ENCODE assay signal across 11 cellular contexts in the genomic region with DNA sequence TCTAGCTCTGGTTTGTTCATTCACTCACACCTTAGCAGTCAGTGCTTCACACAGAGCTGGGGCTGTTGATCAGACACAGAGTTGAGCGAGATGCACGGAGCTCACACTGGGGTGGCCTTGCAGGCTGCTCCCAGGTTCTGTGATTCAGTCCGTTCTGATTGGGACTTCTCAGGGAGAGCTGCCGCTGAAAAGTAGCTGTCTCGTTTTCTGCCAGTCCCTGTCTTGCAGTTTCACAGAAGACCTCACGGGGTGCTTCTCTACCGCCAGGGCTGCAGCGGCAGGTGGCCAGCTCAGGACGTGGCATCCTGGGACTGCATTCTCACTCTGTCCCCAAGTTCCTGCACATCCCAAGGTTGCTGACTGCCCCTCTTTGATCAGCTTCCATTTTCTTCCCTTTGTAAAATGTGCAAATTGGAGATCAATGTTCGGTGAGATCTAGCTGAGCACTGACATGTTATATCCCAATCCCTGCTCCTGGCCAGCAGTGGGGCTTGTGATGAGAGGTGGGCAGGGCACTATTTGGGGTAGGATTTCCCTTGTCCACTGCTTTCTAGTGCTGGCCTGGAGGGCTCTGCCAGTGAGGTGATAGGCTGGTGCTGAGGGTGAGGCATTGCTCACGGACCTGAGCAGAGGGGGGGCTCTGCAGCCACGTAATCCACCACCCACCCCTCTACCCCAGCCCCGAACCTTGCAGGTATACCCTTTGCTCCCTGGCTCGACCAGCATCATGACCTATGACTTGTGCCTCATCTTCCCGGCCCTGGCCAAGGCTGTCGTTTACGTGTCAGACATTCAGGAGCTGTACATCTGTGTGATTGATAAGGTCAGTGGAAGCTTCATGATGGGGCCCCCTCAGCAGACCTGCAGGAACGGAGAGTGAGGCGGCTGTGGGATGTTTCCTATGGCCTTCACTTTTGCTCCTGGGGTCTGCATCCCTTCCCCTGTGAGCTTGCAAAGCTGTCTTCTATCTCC. TPM values are rescaled to one million over a fixed set of nuclear protein-coding genes. Genes with fewer than 3 reads are reported as not detected.
A peak's percentile ranks its signal among the peaks of the same experiment; 100 is the strongest.
DNase-seq lines count a peak whose midpoint lies in the region; ATAC-seq and TF ChIP-seq lines count a peak whose summit lies in the region.
"Had no signal": no experiment of that assay in that cellular context is flagged by ENCODE, and none has a peak within 500 bp of the region (broad histone marks: within the 10 kb centered on the region; RNA-seq: fewer than 3 reads in every experiment).

No MANE protein-coding gene starts in this region.

- H3K9me3 Mint-ChIP-seq in immature natural killer cell: no peaks in the 10 kb centered on the region
- no peaks in the 10 kb centered on the region for H3K9me3 Mint-ChIP-seq in activated naive CD8-positive, alpha-beta T cell treated with anti-CD3 and anti-CD28 coated beads, Interleukin-2, amount 50 U/mL, for 24 hours

- DNase-seq in BJ (ENCODE audit: low read depth): no peak
- peak; percentile 46 for DNase-seq in HuH-7 (ENCODE audit: low spot score)
- DNase-seq in adipocyte (ENCODE audit: low read depth): peak; percentile 32
- DNase-seq in left lobe of liver (ENCODE audit: low spot score): no peak
- no peak for DNase-seq in immature natural killer cell
- DNase-seq in H4 (ENCODE audit: low spot score): no peak
- DNase-seq in activated naive CD8-positive, alpha-beta T cell treated with anti-CD3 and anti-CD28 coated beads, Interleukin-2, amount 50 U/mL, for 24 hours: no peak
- DNase-seq in GM13976 (ENCODE audit: low spot score): no peak
- DNase-seq: DMS79, uterus had no signal

- peaks cover 8% of the 10 kb centered on the region for H3K4me1 ChIP-seq in adipocyte (ENCODE audit: control insufficient read depth, insufficient read depth, low read length)
- H3K4me1 ChIP-seq: uterus had no signal

- peaks cover 10% of the 10 kb centered on the region for H3K9me3 ChIP-seq in adipocyte (ENCODE audit: control insufficient read depth, low read length)
- H3K9me3 ChIP-seq: uterus had no signal

- in situ Hi-C loops in GM13976 (cut with MboI; ENCODE audit: low sequenced_read_pairs, unreplicated experiment): no loop called here

- POLR2A ChIA-PET in BJ (lab: Charles Lee): no interaction called here

- peak; percentile 45 for ATAC-seq in left lobe of liver
- no peak for ATAC-seq in activated naive CD8-positive, alpha-beta T cell treated with anti-CD3 and anti-CD28 coated beads, Interleukin-2, amount 50 U/mL, for 24 hours

- H3K36me3 ChIP-seq in BJ (ENCODE audit: control insufficient read depth, insufficient read depth, low read length) (no peaks in the 10 kb centered on the region), adipocyte (ENCODE audit: control insufficient read depth, insufficient read depth, low read length, severe bottlenecking) (no peaks in the 10 kb centered on the region)
- H3K36me3 ChIP-seq: uterus had no signal

- H3K9ac ChIP-seq in adipocyte (ENCODE audit: low read length): no peak overlapping the region

- no peaks in the 10 kb centered on the region for H3K36me3 Mint-ChIP-seq in immature natural killer cell
- no peaks in the 10 kb centered on the region for H3K36me3 Mint-ChIP-seq in activated naive CD8-positive, alpha-beta T cell treated with anti-CD3 and anti-CD28 coated beads, Interleukin-2, amount 50 U/mL, for 24 hours (ENCODE audit: low read depth)

- CTCF ChIA-PET in BJ (lab: Yijun Ruan, JAX): interaction anchor here (0.7 to 6.7 kb wide), 7 partner anchors 13 to 884 kb away, joined by 3 to 36 read pairs (median 4); no protein-coding TSS in a partner anchor

- no peak overlapping the region for H3K27ac Mint-ChIP-seq in immature natural killer cell
- H3K27ac Mint-ChIP-seq in activated naive CD8-positive, alpha-beta T cell treated with anti-CD3 and anti-CD28 coated beads, Interleukin-2, amount 50 U/mL, for 24 hours: no peak overlapping the region
- H3K27ac Mint-ChIP-seq: dendritic cell treated with granulocyte-macrophage colony-stimulating factor and Interleukin-4, amounts not matched to agents 40 ng/mL and 50 ng/mL, for 4 days had no signal

- peaks cover 3 to 4% of the 10 kb centered on the region in 2 donors for H3K4me1 Mint-ChIP-seq in immature natural killer cell
- peaks cover 2% of the 10 kb centered on the region for H3K4me1 Mint-ChIP-seq in activated naive CD8-positive, alpha-beta T cell treated with anti-CD3 and anti-CD28 coated beads, Interleukin-2, amount 50 U/mL, for 24 hours

- H3K4me3 Mint-ChIP-seq in immature natural killer cell: no peak overlapping the region
- no peak overlapping the region for H3K4me3 Mint-ChIP-seq in activated naive CD8-positive, alpha-beta T cell treated with anti-CD3 and anti-CD28 coated beads, Interleukin-2, amount 50 U/mL, for 24 hours
- H3K4me3 Mint-ChIP-seq: dendritic cell treated with granulocyte-macrophage colony-stimulating factor and Interleukin-4, amounts not matched to agents 40 ng/mL and 50 ng/mL, for 4 days had no signal

- TF ChIP-seq CTCF in BJ (IDR thresholded peaks at IDR 0.05; ENCODE audit: insufficient read depth, low read depth, low read length) (peak; percentile 41), GM13976 (IDR thresholded peaks at IDR 0.05; ENCODE audit: borderline replicate concordance, control extremely low read depth, extremely low read depth, insufficient read depth, missing control alignments) (no peak)

- peaks cover 36% of the 10 kb centered on the region for H3K27me3 ChIP-seq in BJ (ENCODE audit: control insufficient read depth, insufficient read depth, low read length)
- peaks cover 60% of the 10 kb centered on the region for H3K27me3 ChIP-seq in adipocyte (replicated peaks; ENCODE audit: control insufficient read depth, insufficient read depth, low read length)
- H3K27me3 ChIP-seq: uterus had no signal

- H3K27me3 Mint-ChIP-seq in immature natural killer cell (ENCODE audit: low read depth in 3 of 3): peaks cover 4 to 16% (median 10%) of the 10 kb centered on the region in 3 donors
- peaks cover 9% of the 10 kb centered on the region for H3K27me3 Mint-ChIP-seq in activated naive CD8-positive, alpha-beta T cell treated with anti-CD3 and anti-CD28 coated beads, Interleukin-2, amount 50 U/mL, for 24 hours

- no peak overlapping the region for H3K4me3 ChIP-seq in BJ (ENCODE audit: low read depth, low read length)
- no peak overlapping the region for H3K4me3 ChIP-seq in adipocyte (ENCODE audit: low read length)
- H3K4me3 ChIP-seq: uterus had no signal

RNA-seq across cellular contexts. Expression of gene TXNRD3, which starts 5.3 kb away (rescaled TPM):
- polyA plus RNA-seq in BJ (2011; rRNA removed) (4.4 and 5.5 TPM in 2 replicates), immature natural killer cell (1 to 10 TPM in 2 of 3 donors, not detected in 1; 1.4 to 3.5 TPM)
- 4.4 and 6.6 TPM in 2 replicates for polyA minus RNA-seq in BJ (2011; rRNA and poly(A)+ RNA removed)
- 10.7 TPM for total RNA-seq in left lobe of liver
- total RNA-seq in H4 (2014; rRNA removed; shearing (Covaris generic)): 11.6 and 14.4 TPM in 2 replicates

RNA-seq across cellular contexts. Expression of gene CHCHD6, which starts 43.8 kb away (rescaled TPM):
- polyA plus RNA-seq in BJ (2011; rRNA removed): 13.4 and 23.7 TPM in 2 replicates
- 3.3 and 3.9 TPM in 2 replicates for polyA minus RNA-seq in BJ (2011; rRNA and poly(A)+ RNA removed)
- 3.8 TPM for total RNA-seq in left lobe of liver
- polyA plus RNA-seq in immature natural killer cell: 10 to 100 TPM in 1 of 3 donors, 1 to 10 TPM in 2; 9.7 to 12.9 (median 9.7) TPM
- 12.5 and 16.5 TPM in 2 replicates for total RNA-seq in H4 (2014; rRNA removed; shearing (Covaris generic))

Comparison
In these comparisons a context has a peak if more than half of its experiments do, and no peak if none do; other contexts are left out.
1. DNase-seq: peak in HuH-7 (single experiment) and adipocyte (single experiment); none in BJ (single experiment), left lobe of liver (single experiment), immature natural killer cell (0 of 3), H4 (single experiment), activated naive CD8-positive, alpha-beta T cell treated with anti-CD3 and anti-CD28 coated beads, Interleukin-2, amount 50 U/mL, for 24 hours (single experiment) and GM13976 (single experiment).